16 cellular contexts compared by ENCODE assay signal in the genomic region with DNA sequence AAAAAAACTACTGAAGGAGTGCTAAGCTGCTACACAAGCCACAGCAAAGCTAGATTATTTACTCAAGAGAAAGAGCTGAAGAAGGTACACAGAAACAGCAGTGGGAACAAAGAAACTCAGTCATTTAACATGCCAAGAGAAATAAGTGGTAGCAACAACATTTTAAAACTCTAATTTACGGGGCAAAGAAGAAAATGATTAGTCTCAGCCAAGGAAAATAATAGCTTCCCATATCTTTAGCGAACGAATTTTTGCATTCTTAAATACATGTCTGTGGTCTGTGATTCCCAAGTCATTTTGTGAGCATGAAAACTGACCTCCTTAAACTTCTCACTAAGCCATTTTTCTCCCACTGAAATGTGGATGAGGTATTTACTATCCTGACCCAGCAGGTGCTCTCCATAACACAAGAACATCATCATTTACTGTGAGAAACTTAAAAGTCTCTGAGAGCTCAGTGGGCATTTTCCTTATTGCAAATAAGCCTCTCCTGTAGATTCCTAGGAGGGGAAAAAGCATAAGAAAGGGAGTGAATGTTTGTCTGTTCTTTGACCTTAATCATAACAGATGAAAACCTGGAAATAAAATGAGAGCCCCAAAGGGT.
"Had no signal": no experiment of that assay in that cellular context is flagged by ENCODE, and none has a peak within 500 bp of the region (broad histone marks: within the 10 kb centered on the region; RNA-seq: fewer than 3 reads in every experiment).

No MANE protein-coding gene starts in this region.

- ATAC-seq: gastrocnemius medialis; heart left ventricle; stimulated activated memory B cell treated with anti-CD40 and anti-IgM and Interleukin-4, amounts not matched to agents 10 μg/mL and 1 μg/mL and 100 μg/mL, for 72 hours had no signal

- H3K4me3 ChIP-seq: dorsolateral prefrontal cortex, gastrocnemius medialis, heart left ventricle, thyroid gland had no signal

- H3K36me3 ChIP-seq: gastrocnemius medialis, heart left ventricle, thyroid gland had no signal

- H3K27ac ChIP-seq: dorsolateral prefrontal cortex, gastrocnemius medialis, heart left ventricle, thyroid gland had no signal

- DNase-seq: activated CD4-positive, alpha-beta T cell treated with anti-CD3 and anti-CD28 coated beads, Interleukin-2, amount 50 U/mL, for 1 hour; activated CD8-positive, alpha-beta memory T cell treated with anti-CD3 and anti-CD28 coated beads for 24 hours; activated gamma-delta T cell treated with Interleukin-2 at 50 U/mL for 16 hours; activated naive CD8-positive, alpha-beta T cell treated with anti-CD3 and anti-CD28 coated beads, Interleukin-2, amount 10 ng/mL, durations not matched to agents 7 days and 5 days; anterior cingulate cortex; dorsolateral prefrontal cortex; erythroblast; gastrocnemius medialis; heart left ventricle; islet precursor cell; mammary epithelial cell; naive B cell; retina; stimulated activated CD4-positive, alpha-beta T cell treated with anti-CD3 and anti-CD28 coated beads, Interleukin-2, amount 100 ng/mL, for 48 hours; thyroid gland had no signal

- H3K9me3 ChIP-seq: gastrocnemius medialis, heart left ventricle, thyroid gland had no signal

- H3K27me3 ChIP-seq: gastrocnemius medialis, thyroid gland had no signal

- H3K4me1 ChIP-seq: gastrocnemius medialis, heart left ventricle, thyroid gland had no signal
